ENCODE assay signal across 2 cellular contexts in genomic region chr7:150335101-150335773, GRCh38.
TF ChIP-seq lines count a peak whose summit lies in the region.

No MANE protein-coding gene starts in this region.

TF ChIP-seq in H1, 55 proteins besides CTCF, POLR2A, EP300 and RAD21 (continues in another document):
- no peak for TF ChIP-seq RXRA (IDR thresholded peaks at IDR 0.05; ENCODE audit: insufficient read depth, low read depth, low read length)
- no peak for TF ChIP-seq SRF (IDR thresholded peaks at IDR 0.05; ENCODE audit: low read depth, low read length)
- no peak for TF ChIP-seq MAFK (IDR thresholded peaks at IDR 0.05; ENCODE audit: low read depth, low read length)
- TF ChIP-seq CBX5 (IDR thresholded peaks at IDR 0.05; ENCODE audit: low read depth, low read length), result no peak
- TF ChIP-seq EZH2 (IDR thresholded peaks at IDR 0.05; ENCODE audit: low read depth, low read length, severe bottlenecking), result no peak
- no peak for TF ChIP-seq SIN3A (conservative IDR thresholded peaks at IDR 0.05 in 1 of 2, IDR thresholded peaks at IDR 0.05 in 1 of 2; ENCODE audit: low read depth in 1 of 2, low read length in 2 of 2)
- no peak for TF ChIP-seq NRF1 (IDR thresholded peaks at IDR 0.05; ENCODE audit: low read depth, low read length)
- no peak for TF ChIP-seq SIRT6 (IDR thresholded peaks at IDR 0.05; ENCODE audit: low read length)
- no peak for TF ChIP-seq ASH2L (IDR thresholded peaks at IDR 0.05; ENCODE audit: low read length)
- TF ChIP-seq CBX8 (IDR thresholded peaks at IDR 0.05; ENCODE audit: borderline replicate concordance, low read depth, low read length), result no peak
- peak; percentile 69; the same call in 1 of the 2 replicates for TF ChIP-seq SP1 (IDR thresholded peaks at IDR 0.05; ENCODE audit: low read depth, low read length)
- TF ChIP-seq SIX5 (IDR thresholded peaks at IDR 0.05; ENCODE audit: low read depth, low read length), result no peak
- no peak for TF ChIP-seq FOSL1 (IDR thresholded peaks at IDR 0.05; ENCODE audit: insufficient read depth, low read depth, low read length)
- TF ChIP-seq JUN (IDR thresholded peaks at IDR 0.05; ENCODE audit: low read depth, low read length), result peak; percentile 61; the same call in 1 of the 2 replicates
- no peak for TF ChIP-seq POU5F1 (IDR thresholded peaks at IDR 0.05; ENCODE audit: low read depth, low read length)
- TF ChIP-seq CHD1 (IDR thresholded peaks at IDR 0.05; ENCODE audit: low read depth, low read length), result no peak
- TF ChIP-seq KDM5A (IDR thresholded peaks at IDR 0.05; ENCODE audit: low read length), result no peak
- TF ChIP-seq TAF7 (optimal IDR thresholded peaks at IDR 0.05; ENCODE audit: borderline replicate concordance, low read depth, low read length), result no peak
- TF ChIP-seq CHD2 (IDR thresholded peaks at IDR 0.05; ENCODE audit: low read length), result no peak
- no peak for TF ChIP-seq TBP (IDR thresholded peaks at IDR 0.05; ENCODE audit: low read depth, low read length)
- no peak for TF ChIP-seq KDM1A (IDR thresholded peaks at IDR 0.05; ENCODE audit: borderline replicate concordance, low read length)
- TF ChIP-seq ATF2 (IDR thresholded peaks at IDR 0.05; ENCODE audit: low read length), result no peak; the same call in 1 of the 2 replicates
- no peak for TF ChIP-seq CTBP2 (IDR thresholded peaks at IDR 0.05; ENCODE audit: borderline replicate concordance, insufficient read depth, insufficient read length, low read length)
- peak; percentile 89; the same call in 1 of the 2 replicates for TF ChIP-seq TCF12 (IDR thresholded peaks at IDR 0.05; ENCODE audit: low read depth, low read length)
- TF ChIP-seq E2F6 (IDR thresholded peaks at IDR 0.05), result no peak
- no peak for TF ChIP-seq MAX (IDR thresholded peaks at IDR 0.05)
- no peak for TF ChIP-seq ZNF274 (IDR thresholded peaks at IDR 0.05; ENCODE audit: borderline replicate concordance, extremely low read depth, low read length)

TF ChIP-seq in SK-N-SH, 30 proteins besides CTCF, POLR2A, EP300 and RAD21:
- TF ChIP-seq NRF1 (IDR thresholded peaks at IDR 0.05; ENCODE audit: low read depth, low read length) (no peak), TCF12 (IDR thresholded peaks at IDR 0.05) (no peak), USF1 (IDR thresholded peaks at IDR 0.05; ENCODE audit: borderline replicate concordance, low read depth) (no peak), TEAD4 (IDR thresholded peaks at IDR 0.05; ENCODE audit: borderline replicate concordance, insufficient read depth) (no peak), GATA2 (CRISPR knock-in tag; IDR thresholded peaks at IDR 0.05) (no peak), IRF3 (IDR thresholded peaks at IDR 0.05; ENCODE audit: low read depth, low read length) (no peak), YY1 (IDR thresholded peaks at IDR 0.05; ENCODE audit: low read depth) (no peak), CHD2 (IDR thresholded peaks at IDR 0.05; ENCODE audit: low read length, partially characterized antibody) (no peak), SIN3A (IDR thresholded peaks at IDR 0.05; ENCODE audit: borderline replicate concordance, low read depth, low read length) (no peak), TAF1 (IDR thresholded peaks at IDR 0.05; ENCODE audit: borderline replicate concordance, low read depth, low read length) (no peak), RFX5 (IDR thresholded peaks at IDR 0.05; ENCODE audit: low read length) (no peak), POLR2AphosphoS5 (IDR thresholded peaks at IDR 0.05; ENCODE audit: low read depth, low read length) (no peak), PBX3 (IDR thresholded peaks at IDR 0.05) (no peak), ELF1 (IDR thresholded peaks at IDR 0.05) (no peak), GABPA (IDR thresholded peaks at IDR 0.05; ENCODE audit: low read depth) (no peak)
